ENCODE assay signal across 21 cellular contexts in the genomic region with DNA sequence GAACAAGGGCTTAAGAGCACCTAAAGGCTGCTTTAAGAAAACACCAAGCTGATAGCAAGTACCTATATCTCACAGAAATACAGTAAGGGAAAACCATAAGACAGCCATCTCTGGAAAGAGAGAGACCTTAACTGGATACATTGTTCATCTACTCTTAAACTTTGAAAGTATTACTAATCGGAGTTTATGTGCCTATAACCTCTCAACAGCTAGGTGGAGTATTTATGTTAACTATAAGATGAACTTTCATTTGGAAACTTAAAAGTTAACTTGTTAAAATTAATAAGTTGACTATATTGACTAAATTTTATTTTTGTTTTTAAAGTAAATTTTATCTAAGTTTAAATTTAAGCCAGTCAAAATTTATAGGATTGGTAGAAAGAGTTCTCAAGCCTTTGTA.
DNase-seq lines count a peak whose midpoint lies in the region; ATAC-seq and TF ChIP-seq lines count a peak whose summit lies in the region.
"Had no signal": no experiment of that assay in that cellular context is flagged by ENCODE, and none has a peak within 500 bp of the region (broad histone marks: within the 10 kb centered on the region; RNA-seq: fewer than 3 reads in every experiment).

No MANE protein-coding gene starts in this region.

- no peak overlapping the region for H3K4me3 ChIP-seq in Karpas-422 (ENCODE audit: low read length)
- no peak overlapping the region for H3K4me3 ChIP-seq in hepatocyte
- H3K4me3 ChIP-seq: A549, PC-9, SK-N-MC had no signal

- H3K9me2 ChIP-seq in Karpas-422 (replicated peaks; ENCODE audit: insufficient read depth, low read length) (no peaks in the 10 kb centered on the region), hepatocyte (replicated peaks; ENCODE audit: insufficient read depth) (no peaks in the 10 kb centered on the region)

- 79% methylated on average over 1 of the region's 1 CpG for WGBS in hepatocyte (ENCODE audit: low lambda C conversion rate, missing lambda C conversion rate)

- H4K20me1 ChIP-seq in Karpas-422 (ENCODE audit: insufficient read depth, low read depth, low read length), result no peaks in the 10 kb centered on the region
- no peaks in the 10 kb centered on the region for H4K20me1 ChIP-seq in hepatocyte (ENCODE audit: insufficient read depth, poor library complexity, severe bottlenecking)

- H3K4me1 ChIP-seq in Karpas-422 (ENCODE audit: low read length) (peaks cover 58% of the 10 kb centered on the region), hepatocyte (ENCODE audit: insufficient read depth) (no peaks in the 10 kb centered on the region)
- H3K4me1 ChIP-seq: Caco-2 had no signal

- no peak overlapping the region for H3K9ac ChIP-seq in Karpas-422 (ENCODE audit: low read length)

- no peak for ATAC-seq in activated B cell treated with CpG ODN at 0.5 μM for 24 hours (ENCODE audit: low read depth)
- ATAC-seq: A549, Right ventricle myocardium inferior had no signal

- no peak overlapping the region for H3K4me2 ChIP-seq in Karpas-422 (ENCODE audit: low read depth, low read length, poor library complexity, severe bottlenecking)
- no peak overlapping the region for H3K4me2 ChIP-seq in hepatocyte
- H3K4me2 ChIP-seq: A549, PC-9 had no signal

- no peaks in the 10 kb centered on the region for H3K9me3 Mint-ChIP-seq in activated B cell treated with CpG ODN at 0.5 μM for 24 hours
- H3K9me3 Mint-ChIP-seq: CD14-positive monocyte had no signal

- intact Hi-C loops in activated B cell treated with CpG ODN at 0.5 μM for 24 hours (cut with micrococcal nuclease), result no loop called here

- H3K27me3 ChIP-seq in Karpas-422 (ENCODE audit: low read length), result no peaks in the 10 kb centered on the region
- H3K27me3 ChIP-seq in hepatocyte, result no peaks in the 10 kb centered on the region

- H3K36me3 Mint-ChIP-seq in activated B cell treated with CpG ODN at 0.5 μM for 24 hours (ENCODE audit: low read depth), result peaks cover 59% of the 10 kb centered on the region

- no peaks in the 10 kb centered on the region for H3K27me3 Mint-ChIP-seq in activated B cell treated with CpG ODN at 0.5 μM for 24 hours

- POLR2A ChIA-PET in activated B cell treated with CpG ODN at 0.5 μM for 24 hours (lab: Charles Lee), result interaction anchor here (0.7 kb wide), 1 partner anchor 157 kb away, joined by 4 read pairs; no protein-coding TSS in a partner anchor

- TF ChIP-seq CTCF in activated B cell treated with CpG ODN at 0.5 μM for 24 hours (IDR thresholded peaks at IDR 0.05) (no peak), hepatocyte (IDR thresholded peaks at IDR 0.05; ENCODE audit: poor library complexity) (peak; percentile 8)

- H3K27ac ChIP-seq in Karpas-422 (ENCODE audit: low read length) (peak overlapping the region; percentile 46), hepatocyte (no peak overlapping the region)
- H3K27ac ChIP-seq: A549, PC-9, SK-N-MC had no signal

- H3K9me3 ChIP-seq in Karpas-422 (ENCODE audit: low read length), result no peaks in the 10 kb centered on the region
- no peaks in the 10 kb centered on the region for H3K9me3 ChIP-seq in hepatocyte (ENCODE audit: low read depth)
- H3K9me3 ChIP-seq: A549, Caco-2 had no signal

- CTCF ChIA-PET in activated B cell treated with CpG ODN at 0.5 μM for 24 hours (lab: Charles Lee), result interaction anchor here (1.1 to 2.1 kb wide), 4 partner anchors 12 to 237 kb away, joined by 4 to 9 read pairs (median 5); no protein-coding TSS in a partner anchor

- H2AFZ ChIP-seq in Karpas-422 (ENCODE audit: low read length) (no peak overlapping the region), hepatocyte (no peak overlapping the region)
- H2AFZ ChIP-seq: PC-9 had no signal

- peaks cover 26% of the 10 kb centered on the region; the same call in 1 of the 2 replicates for H3K36me3 ChIP-seq in Karpas-422 (ENCODE audit: insufficient read depth, low read length)
- H3K36me3 ChIP-seq in hepatocyte (replicated peaks; ENCODE audit: insufficient read depth, low read depth), result no peaks in the 10 kb centered on the region

- peaks cover 53% of the 10 kb centered on the region for H3K4me1 Mint-ChIP-seq in activated B cell treated with CpG ODN at 0.5 μM for 24 hours

- no peak overlapping the region for H3K4me3 Mint-ChIP-seq in activated B cell treated with CpG ODN at 0.5 μM for 24 hours
- H3K4me3 Mint-ChIP-seq: CD14-positive monocyte had no signal

- H3K79me2 ChIP-seq in Karpas-422 (ENCODE audit: low read length) (peaks cover 86% of the 10 kb centered on the region), hepatocyte (no peaks in the 10 kb centered on the region)

- peak overlapping the region; percentile 61 for H3K27ac Mint-ChIP-seq in activated B cell treated with CpG ODN at 0.5 μM for 24 hours

- peak; percentile 12 for DNase-seq in ELR (ENCODE audit: low read depth)
- DNase-seq in Karpas-422, result peak; percentile 50
- no peak for DNase-seq in activated B cell treated with CpG ODN at 0.5 μM for 24 hours
- DNase-seq in hepatocyte (ENCODE audit: low spot score), result no peak
- DNase-seq in activated gamma-delta T cell treated with Interleukin-2 at 50 U/mL for 16 hours, result no peak
- no peak for DNase-seq in stimulated activated CD4-positive, alpha-beta T cell treated with anti-CD3 and anti-CD28 coated beads, Interleukin-2, amount 100 ng/mL, for 24 hours
- DNase-seq in activated CD8-positive, alpha-beta memory T cell treated with anti-CD3 and anti-CD28 coated beads, Interleukin-2, amount 50 U/mL, for 4 hours, result no peak
- DNase-seq in COLO668 (lab: John Stamatoyannopoulos, UW; ENCODE audit: unreplicated experiment), result no peak
- DNase-seq: Caco-2; DMS53; GOT3; IMR-90; NCI-H1048; NCI-H226; NCI-H526 treated with DMSO at 0.1 percent for 48 hours; NK-92 treated with Interleukin-12 subunit alpha and Interleukin-12 subunit beta, amount 100 ng/mL, for 24 hours; PC-9 had no signal

Comparison
In these comparisons a context has a peak if more than half of its experiments do, and no peak if none do; other contexts are left out.
1. DNase-seq: peak in ELR (single experiment) and Karpas-422 (single experiment); none in activated B cell treated with CpG ODN at 0.5 μM for 24 hours (single experiment), hepatocyte (single experiment), activated gamma-delta T cell treated with Interleukin-2 at 50 U/mL for 16 hours (single experiment), stimulated activated CD4-positive, alpha-beta T cell treated with anti-CD3 and anti-CD28 coated beads, Interleukin-2, amount 100 ng/mL, for 24 hours (0 of 2), activated CD8-positive, alpha-beta memory T cell treated with anti-CD3 and anti-CD28 coated beads, Interleukin-2, amount 50 U/mL, for 4 hours (single experiment) and COLO668 (single experiment).